Comparison of ENCODE assay signal across 17 cellular contexts in genomic region chr3:161821591-161821990, GRCh38.
DNase-seq lines count a peak whose midpoint lies in the region; ATAC-seq and TF ChIP-seq lines count a peak whose summit lies in the region.
"Had no signal": no experiment of that assay in that cellular context is flagged by ENCODE, and none has a peak within 500 bp of the region (broad histone marks: within the 10 kb centered on the region; RNA-seq: fewer than 3 reads in every experiment).

No MANE protein-coding gene starts in this region.

- H2BK15ac ChIP-seq in H9 (ENCODE audit: low read depth, low read length) = no peak overlapping the region

- H3T11ph ChIP-seq in H9 (ENCODE audit: low read length) = no peak overlapping the region

- H3K9me3 Mint-ChIP-seq in H9 = no peaks in the 10 kb centered on the region; a peak in 1 of 5 replicates
- H3K9me3 Mint-ChIP-seq: dendritic cell treated with granulocyte-macrophage colony-stimulating factor and Interleukin-4, amounts not matched to agents 40 ng/mL and 50 ng/mL, for 4 days had no signal

- no peak overlapping the region for H3K4me2 ChIP-seq in H9 (ENCODE audit: insufficient read depth, insufficient read length, low read length)

- H3K27me3 Mint-ChIP-seq in H9 (ENCODE audit: low read depth) = no peaks in the 10 kb centered on the region
- H3K27me3 Mint-ChIP-seq: activated CD4-positive, alpha-beta T cell treated with anti-CD3 and anti-CD28 coated beads for 36 hours; activated CD8-positive, alpha-beta memory T cell treated with anti-CD3 and anti-CD28 coated beads, Interleukin-2, amount 10 ng/mL, durations not matched to agents 7 days and 5 days; dendritic cell treated with granulocyte-macrophage colony-stimulating factor and Interleukin-4, amounts not matched to agents 40 ng/mL and 50 ng/mL, for 4 days had no signal

- H3K27ac Mint-ChIP-seq in H9 = no peak overlapping the region
- H3K27ac Mint-ChIP-seq: activated CD4-positive, alpha-beta T cell treated with anti-CD3 and anti-CD28 coated beads for 36 hours; activated CD8-positive, alpha-beta memory T cell treated with anti-CD3 and anti-CD28 coated beads, Interleukin-2, amount 10 ng/mL, durations not matched to agents 7 days and 5 days; dendritic cell treated with granulocyte-macrophage colony-stimulating factor and Interleukin-4, amounts not matched to agents 40 ng/mL and 50 ng/mL, for 4 days had no signal

- H3K4me1 Mint-ChIP-seq in H9 = no peaks in the 10 kb centered on the region; a peak in 1 of 4 replicates
- H3K4me1 Mint-ChIP-seq: activated CD4-positive, alpha-beta T cell treated with anti-CD3 and anti-CD28 coated beads for 36 hours; activated CD8-positive, alpha-beta memory T cell treated with anti-CD3 and anti-CD28 coated beads, Interleukin-2, amount 10 ng/mL, durations not matched to agents 7 days and 5 days had no signal

- DNase-seq in NCI-H1092 treated with DMSO at 0.1 percent for 48 hours (lab: John Stamatoyannopoulos, UW) (peak; percentile 88), GM03348 (ENCODE audit: low spot score) (no peak), germinal center (ENCODE audit: low spot score) (no peak), H9 (no peak)
- no peak for DNase-seq in NK-92 treated with Interleukin-12 subunit alpha and Interleukin-12 subunit beta, amount 100 ng/mL, for 24 hours (lab: John Stamatoyannopoulos, UW)
- DNase-seq: activated CD4-positive, alpha-beta T cell treated with anti-CD3 and anti-CD28 coated beads for 36 hours; activated CD8-positive, alpha-beta memory T cell treated with anti-CD3 and anti-CD28 coated beads, Interleukin-2, amount 10 ng/mL, durations not matched to agents 7 days and 5 days; GOT3; Kasumi-1; NCI-H187; NCI-H774; stimulated activated CD4-positive, alpha-beta T cell treated with anti-CD3 and anti-CD28 coated beads, Interleukin-4, amount 100 ng/mL, for 4 hours; substantia nigra had no signal

- no peaks in the 10 kb centered on the region for H3K36me3 Mint-ChIP-seq in H9 (ENCODE audit: insufficient read depth in 1 of 3, low read depth in 3 of 3)
- H3K36me3 Mint-ChIP-seq: activated CD8-positive, alpha-beta memory T cell treated with anti-CD3 and anti-CD28 coated beads, Interleukin-2, amount 10 ng/mL, durations not matched to agents 7 days and 5 days had no signal

- H3K27me3 ChIP-seq in H9 (ENCODE audit: insufficient read depth, low read length) = no peaks in the 10 kb centered on the region

- no peak overlapping the region for H3K4me3 Mint-ChIP-seq in H9
- H3K4me3 Mint-ChIP-seq: activated CD4-positive, alpha-beta T cell treated with anti-CD3 and anti-CD28 coated beads for 36 hours; activated CD8-positive, alpha-beta memory T cell treated with anti-CD3 and anti-CD28 coated beads, Interleukin-2, amount 10 ng/mL, durations not matched to agents 7 days and 5 days; dendritic cell treated with granulocyte-macrophage colony-stimulating factor and Interleukin-4, amounts not matched to agents 40 ng/mL and 50 ng/mL, for 4 days had no signal

- H2BK12ac ChIP-seq in H9 (ENCODE audit: insufficient read length, low read depth, low read length) = no peak overlapping the region

- no peak overlapping the region for H3K23ac ChIP-seq in H9 (ENCODE audit: insufficient read length, low read depth, low read length)

- H3K79me2 ChIP-seq in H9 (ENCODE audit: insufficient read depth, low read length) = no peaks in the 10 kb centered on the region

- no peak overlapping the region for H4K5ac ChIP-seq in H9 (ENCODE audit: insufficient read length, low read depth, low read length)

- peak; percentile 46 for ATAC-seq in GM18498 (IDR thresholded peaks at IDR 0.05; ENCODE audit: unreplicated experiment)
- peak; percentile 71 for ATAC-seq in GM21423 (IDR thresholded peaks at IDR 0.05; ENCODE audit: unreplicated experiment)
- ATAC-seq: activated CD4-positive, alpha-beta T cell treated with anti-CD3 and anti-CD28 coated beads for 36 hours; activated CD8-positive, alpha-beta memory T cell treated with anti-CD3 and anti-CD28 coated beads, Interleukin-2, amount 10 ng/mL, durations not matched to agents 7 days and 5 days had no signal

- H3K27ac ChIP-seq in VCaP (peak overlapping the region; percentile 48), H9 (ENCODE audit: insufficient read length, low read depth, low read length) (no peak overlapping the region)

- no CpG with 5 or more reads among the region's 1 CpG for WGBS in H9 (ENCODE audit: extremely low coverage, insufficient read length, low lambda C conversion rate)

- no peaks in the 10 kb centered on the region for H3K79me1 ChIP-seq in H9 (ENCODE audit: insufficient read depth, low read depth, low read length, poor library complexity, severe bottlenecking)

- no peak overlapping the region for H4K91ac ChIP-seq in H9 (ENCODE audit: insufficient read length, low read depth, low read length)

- no peaks in the 10 kb centered on the region for H4K20me1 ChIP-seq in H9 (ENCODE audit: control insufficient read depth, insufficient read depth, insufficient read length)

- H3K9me3 ChIP-seq in H9 (ENCODE audit: control insufficient read depth, low read depth, low read length) = no peaks in the 10 kb centered on the region

- no peak overlapping the region for H2BK20ac ChIP-seq in H9 (ENCODE audit: low read depth, low read length, poor library complexity, severe bottlenecking)

- H2BK120ac ChIP-seq in H9 (ENCODE audit: low read depth, low read length, poor library complexity, severe bottlenecking) = no peak overlapping the region

- no peak overlapping the region for H3K9ac ChIP-seq in H9 (ENCODE audit: extremely low read depth, insufficient read length, low read length)

- H3K23me2 ChIP-seq in H9 (ENCODE audit: insufficient read length, low read depth, low read length, poor library complexity, severe bottlenecking) = no peaks in the 10 kb centered on the region

- H3K56ac ChIP-seq in H9 (ENCODE audit: insufficient read length, low read depth, low read length) = no peak overlapping the region

- H2AK5ac ChIP-seq in H9 (ENCODE audit: insufficient read length, low read length) = no peak overlapping the region

- no peak overlapping the region for H3K4ac ChIP-seq in H9 (ENCODE audit: low read depth, low read length)

- no peak overlapping the region for H3K18ac ChIP-seq in H9 (ENCODE audit: insufficient read length, low read depth, low read length)

- H3K4me1 ChIP-seq in H9 (ENCODE audit: insufficient read depth, low read length) = no peaks in the 10 kb centered on the region

- no peak overlapping the region for H2AFZ ChIP-seq in H9 (ENCODE audit: low read length)

- H4K8ac ChIP-seq in H9 (replicated peaks; ENCODE audit: insufficient read length, low read depth, low read length) = no peak overlapping the region

- H2BK5ac ChIP-seq in H9 (ENCODE audit: insufficient read length, low read length) = no peak overlapping the region

- H3K14ac ChIP-seq in H9 (ENCODE audit: insufficient read depth, low read length) = no peak overlapping the region

- TF ChIP-seq CTCF in VCaP (conservative IDR thresholded peaks at IDR 0.05) (no peak), H9 (conservative IDR thresholded peaks at IDR 0.05) (no peak)
